10 cellular contexts compared by ENCODE assay signal in genomic region chr12:131841547-131841946, GRCh38.
"Had no signal": no experiment of that assay in that cellular context is flagged by ENCODE, and none has a peak within 500 bp of the region (broad histone marks: within the 10 kb centered on the region; RNA-seq: fewer than 3 reads in every experiment).

No MANE protein-coding gene starts in this region.

- H3K4me1 ChIP-seq: HAP-1 had no signal

- ATAC-seq: GM23338, HCT116 had no signal

- H2AFZ ChIP-seq: GM23338 had no signal

- H3K4me3 ChIP-seq: GM23338, HAP-1 had no signal

- DNase-seq: GOT3, H7, H9, HCEC 1CT, HFFc6 had no signal

- FAIRE-seq: H1, H54 had no signal

- H3K4me2 ChIP-seq: GM23338 had no signal

- H3K9me3 ChIP-seq: HAP-1 had no signal
